ENCODE assay signal across 1 cellular context in the genomic region with DNA sequence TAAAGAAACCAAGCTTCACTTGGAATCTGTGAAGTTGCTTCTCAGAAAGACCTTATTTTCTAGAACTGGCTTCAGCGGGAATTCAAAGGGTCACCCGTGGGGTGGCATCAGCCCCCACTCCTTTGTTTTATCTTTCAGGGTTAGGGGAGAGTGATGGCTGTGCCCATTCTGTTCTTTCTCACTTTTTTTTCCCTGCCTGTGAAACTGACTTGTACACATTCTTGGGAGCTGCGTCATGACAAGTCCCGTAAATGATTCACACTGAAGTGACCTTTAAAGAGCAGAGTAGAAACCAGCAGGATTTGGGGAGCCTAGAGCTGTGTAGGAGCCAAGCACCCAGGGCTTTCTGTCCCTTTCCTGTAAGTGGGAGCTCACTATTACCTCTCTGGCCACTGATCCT.
TF ChIP-seq lines count a peak whose summit lies in the region.

No MANE protein-coding gene starts in this region.

TF ChIP-seq in SK-N-SH, 30 proteins besides CTCF, POLR2A, EP300 and RAD21 (continued from another document):
- TF ChIP-seq RXRA (IDR thresholded peaks at IDR 0.05; ENCODE audit: borderline replicate concordance, low read depth) (peak; percentile 93), SIN3A (IDR thresholded peaks at IDR 0.05; ENCODE audit: borderline replicate concordance, low read depth, low read length) (no peak), FOSL2 (IDR thresholded peaks at IDR 0.05; ENCODE audit: borderline replicate concordance, low read depth) (peak; percentile 97), NRF1 (IDR thresholded peaks at IDR 0.05; ENCODE audit: low read depth, low read length) (no peak), NFIC (IDR thresholded peaks at IDR 0.05; ENCODE audit: borderline replicate concordance) (peak; percentile 81), EZH2phosphoT487 (IDR thresholded peaks at IDR 0.05; ENCODE audit: borderline replicate concordance, low read depth) (no peak), FOXJ3 (CRISPR knock-in tag; IDR thresholded peaks at IDR 0.05) (no peak), GABPA (IDR thresholded peaks at IDR 0.05; ENCODE audit: low read depth) (no peak), MXI1 (IDR thresholded peaks at IDR 0.05; ENCODE audit: low read depth, low read length) (no peak), TEAD4 (IDR thresholded peaks at IDR 0.05; ENCODE audit: borderline replicate concordance, insufficient read depth) (peak; percentile 92), POLR2AphosphoS5 (IDR thresholded peaks at IDR 0.05; ENCODE audit: low read depth, low read length) (peak; percentile 86; the same call in 1 of the 2 replicates), RFX5 (IDR thresholded peaks at IDR 0.05; ENCODE audit: low read length) (no peak), ELF1 (IDR thresholded peaks at IDR 0.05) (no peak), YY1 (IDR thresholded peaks at IDR 0.05; ENCODE audit: low read depth) (peak; percentile 44; the same call in 1 of the 2 replicates), TAF1 (IDR thresholded peaks at IDR 0.05; ENCODE audit: borderline replicate concordance, low read depth, low read length) (peak; percentile 29; the same call in 1 of the 2 replicates), TCF12 (IDR thresholded peaks at IDR 0.05) (peak; percentile 97), SMC3 (IDR thresholded peaks at IDR 0.05; ENCODE audit: low read depth, low read length) (no peak)
- TF ChIP-seq, protein P1, sequence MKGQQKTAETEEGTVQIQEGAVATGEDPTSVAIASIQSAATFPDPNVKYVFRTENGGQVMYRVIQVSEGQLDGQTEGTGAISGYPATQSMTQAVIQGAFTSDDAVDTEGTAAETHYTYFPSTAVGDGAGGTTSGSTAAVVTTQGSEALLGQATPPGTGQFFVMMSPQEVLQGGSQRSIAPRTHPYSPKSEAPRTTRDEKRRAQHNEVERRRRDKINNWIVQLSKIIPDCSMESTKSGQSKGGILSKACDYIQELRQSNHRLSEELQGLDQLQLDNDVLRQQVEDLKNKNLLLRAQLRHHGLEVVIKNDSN (IDR thresholded peaks at IDR 0.05; ENCODE audit: borderline replicate concordance, low read depth): no peak; the same call in 1 of the 2 replicates
- TF ChIP-seq, protein P2, sequence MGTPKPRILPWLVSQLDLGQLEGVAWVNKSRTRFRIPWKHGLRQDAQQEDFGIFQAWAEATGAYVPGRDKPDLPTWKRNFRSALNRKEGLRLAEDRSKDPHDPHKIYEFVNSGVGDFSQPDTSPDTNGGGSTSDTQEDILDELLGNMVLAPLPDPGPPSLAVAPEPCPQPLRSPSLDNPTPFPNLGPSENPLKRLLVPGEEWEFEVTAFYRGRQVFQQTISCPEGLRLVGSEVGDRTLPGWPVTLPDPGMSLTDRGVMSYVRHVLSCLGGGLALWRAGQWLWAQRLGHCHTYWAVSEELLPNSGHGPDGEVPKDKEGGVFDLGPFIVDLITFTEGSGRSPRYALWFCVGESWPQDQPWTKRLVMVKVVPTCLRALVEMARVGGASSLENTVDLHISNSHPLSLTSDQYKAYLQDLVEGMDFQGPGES (IDR thresholded peaks at IDR 0.05; ENCODE audit: low read depth, low read length): no peak
- TF ChIP-seq, protein P3, sequence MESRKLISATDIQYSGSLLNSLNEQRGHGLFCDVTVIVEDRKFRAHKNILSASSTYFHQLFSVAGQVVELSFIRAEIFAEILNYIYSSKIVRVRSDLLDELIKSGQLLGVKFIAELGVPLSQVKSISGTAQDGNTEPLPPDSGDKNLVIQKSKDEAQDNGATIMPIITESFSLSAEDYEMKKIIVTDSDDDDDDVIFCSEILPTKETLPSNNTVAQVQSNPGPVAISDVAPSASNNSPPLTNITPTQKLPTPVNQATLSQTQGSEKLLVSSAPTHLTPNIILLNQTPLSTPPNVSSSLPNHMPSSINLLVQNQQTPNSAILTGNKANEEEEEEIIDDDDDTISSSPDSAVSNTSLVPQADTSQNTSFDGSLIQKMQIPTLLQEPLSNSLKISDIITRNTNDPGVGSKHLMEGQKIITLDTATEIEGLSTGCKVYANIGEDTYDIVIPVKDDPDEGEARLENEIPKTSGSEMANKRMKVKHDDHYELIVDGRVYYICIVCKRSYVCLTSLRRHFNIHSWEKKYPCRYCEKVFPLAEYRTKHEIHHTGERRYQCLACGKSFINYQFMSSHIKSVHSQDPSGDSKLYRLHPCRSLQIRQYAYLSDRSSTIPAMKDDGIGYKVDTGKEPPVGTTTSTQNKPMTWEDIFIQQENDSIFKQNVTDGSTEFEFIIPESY (IDR thresholded peaks at IDR 0.05; ENCODE audit: borderline replicate concordance, low read depth): 0 out of 2 replicates have a peak, but pooled peaks have one; percentile 37
